Comparison of ENCODE assay signal across 3 cellular contexts in genomic region chr10:33993917-33994316, GRCh38.
"Had no signal": no experiment of that assay in that cellular context is flagged by ENCODE, and none has a peak within 500 bp of the region (broad histone marks: within the 10 kb centered on the region; RNA-seq: fewer than 3 reads in every experiment).

No MANE protein-coding gene starts in this region.

- ATAC-seq: GM12878 had no signal

- H3K4me3 ChIP-seq: GM12878 had no signal

- DNase-seq: GDM1, GF-D8 had no signal
